8 cellular contexts compared by ENCODE assay signal in genomic region chr9:124197177-124198095, GRCh38.
DNase-seq lines count a peak whose midpoint lies in the region; ATAC-seq and TF ChIP-seq lines count a peak whose summit lies in the region.

No MANE protein-coding gene starts in this region.

- H3K4me3 ChIP-seq in GM12865 (ENCODE audit: low read depth, low read length): peak overlapping the region; percentile 53

- peak; percentile 11 for TF ChIP-seq CTCF in GM12865 (IDR thresholded peaks at IDR 0.05; ENCODE audit: insufficient read depth, low read depth, low read length, missing control alignments)

- peak; percentile 62 for ATAC-seq in GM21390 (IDR thresholded peaks at IDR 0.05; ENCODE audit: unreplicated experiment)
- peak; percentile 28 for ATAC-seq in HG03575 (IDR thresholded peaks at IDR 0.05; ENCODE audit: extremely low read depth, insufficient number of reproducible peaks, low FRiP score, unreplicated experiment)
- peak; percentile 70 for ATAC-seq in esophagus mucosa

- DNase-seq in GM12865 (ENCODE audit: low read depth) (peak; percentile 93), hepatic stellate cell (ENCODE audit: low spot score) (no peak), NCI-H1930 (lab: John Stamatoyannopoulos, UW) (no peak), GM03348 (ENCODE audit: low spot score) (no peak)
- no peak for DNase-seq in stimulated activated CD4-positive, alpha-beta T cell treated with anti-CD3 and anti-CD28 coated beads, Interleukin-2, amount 100 ng/mL, for 24 hours
